In the genomic region with DNA sequence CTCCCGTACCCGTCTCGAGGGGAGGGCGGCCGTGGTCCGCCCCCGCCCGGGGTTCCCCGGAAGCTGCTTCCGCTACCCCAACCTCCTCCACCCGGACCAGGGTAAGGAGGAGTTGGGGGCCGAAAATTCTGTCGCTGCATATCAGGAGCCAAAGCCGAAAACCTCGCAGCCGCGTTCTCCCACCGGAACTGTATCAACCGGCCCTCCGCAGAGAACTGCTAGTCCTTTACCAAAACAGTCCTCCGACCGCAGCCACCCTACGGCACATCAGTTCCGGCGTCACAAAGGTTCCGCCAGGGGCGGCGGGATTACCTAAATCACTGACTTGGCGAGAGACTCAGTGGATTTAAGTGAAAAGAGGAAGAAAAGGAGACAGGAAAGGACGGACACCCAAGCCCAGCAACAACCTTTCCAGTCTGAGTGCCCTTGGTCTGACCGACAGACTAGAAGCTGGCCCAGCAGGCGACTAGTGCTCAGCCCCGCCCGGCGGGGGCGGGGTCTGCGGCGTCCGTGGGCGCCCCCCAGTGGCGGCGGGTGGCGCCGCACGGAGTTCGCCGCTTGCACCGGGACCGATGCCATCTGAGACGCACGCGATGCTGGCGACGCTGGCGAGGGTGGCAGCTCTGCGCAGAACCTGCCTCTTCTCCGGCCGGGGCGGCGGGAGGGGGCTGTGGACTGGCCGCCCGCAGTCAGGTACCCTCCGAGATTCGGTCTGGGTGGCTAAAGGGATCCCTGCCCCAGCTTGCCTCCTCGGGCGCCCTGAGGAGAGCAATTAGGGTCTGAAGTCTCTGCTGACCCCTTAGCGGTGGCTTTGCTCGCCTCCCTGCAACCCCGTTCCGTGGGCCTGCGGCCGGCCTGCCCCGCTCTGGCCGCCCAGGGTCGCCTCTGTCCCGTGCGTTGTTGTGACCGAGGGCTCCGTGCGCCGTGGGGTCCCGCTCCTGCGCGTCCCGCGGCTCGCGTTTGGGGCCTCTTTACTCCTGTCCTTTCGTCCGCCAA, we compare ENCODE assay signal across 1 cellular context.
TF ChIP-seq lines count a peak whose summit lies in the region.

A gene (minus strand): TSS at position 195 of the 996 bp plus-strand sequence. CDS start 55 bp downstream, at position 140.
A gene (plus strand): TSS at position 578 of the 996 bp plus-strand sequence.

TF ChIP-seq in K562, 482 proteins besides CTCF, POLR2A, EP300 and RAD21 (continued from another document and continues in another):
- TF ChIP-seq, protein P1, sequence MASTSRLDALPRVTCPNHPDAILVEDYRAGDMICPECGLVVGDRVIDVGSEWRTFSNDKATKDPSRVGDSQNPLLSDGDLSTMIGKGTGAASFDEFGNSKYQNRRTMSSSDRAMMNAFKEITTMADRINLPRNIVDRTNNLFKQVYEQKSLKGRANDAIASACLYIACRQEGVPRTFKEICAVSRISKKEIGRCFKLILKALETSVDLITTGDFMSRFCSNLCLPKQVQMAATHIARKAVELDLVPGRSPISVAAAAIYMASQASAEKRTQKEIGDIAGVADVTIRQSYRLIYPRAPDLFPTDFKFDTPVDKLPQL (IDR thresholded peaks at IDR 0.05; ENCODE audit: extremely low read depth, insufficient read length), result peak; percentile 28
- TF ChIP-seq SAFB (IDR thresholded peaks at IDR 0.05; ENCODE audit: borderline replicate concordance, low read depth, low read length) (no peak), CCAR2 (IDR thresholded peaks at IDR 0.05; ENCODE audit: low read depth, low read length) (no peak), ZNF239 (CRISPR knock-in tag; IDR thresholded peaks at IDR 0.05) (no peak), CBX1 (IDR thresholded peaks at IDR 0.05; ENCODE audit: low read depth) (peak; percentile 38; the same call in 1 of the 2 replicates), ZC3H4 (CRISPR knock-in tag; IDR thresholded peaks at IDR 0.05; ENCODE audit: borderline replicate concordance) (no peak), RFX1 (IDR thresholded peaks at IDR 0.05) (no peak), SETDB1 (IDR thresholded peaks at IDR 0.05; ENCODE audit: low read length) (no peak), L3MBTL2 (IDR thresholded peaks at IDR 0.05) (peak; percentile 91; the same call in 1 of the 2 replicates), PRMT5 (CRISPR knock-in tag; IDR thresholded peaks at IDR 0.05) (no peak), ZNF551 (CRISPR knock-in tag; IDR thresholded peaks at IDR 0.05) (no peak), BRF1 (IDR thresholded peaks at IDR 0.05; ENCODE audit: borderline replicate concordance, extremely low read depth, insufficient read length) (no peak), RFX5 (IDR thresholded peaks at IDR 0.05; ENCODE audit: low read depth, low read length) (no peak), HSF4 (CRISPR knock-in tag; IDR thresholded peaks at IDR 0.05; ENCODE audit: borderline replicate concordance) (no peak), ESRRB (CRISPR knock-in tag; IDR thresholded peaks at IDR 0.05; ENCODE audit: borderline replicate concordance) (no peak), SLC30A9 (CRISPR knock-in tag; IDR thresholded peaks at IDR 0.05) (no peak), ZNF507 (tag; conservative IDR thresholded peaks at IDR 0.05) (no peak), ZNF589 (CRISPR knock-in tag; IDR thresholded peaks at IDR 0.05; ENCODE audit: low read depth) (no peak), HDAC2 (IDR thresholded peaks at IDR 0.05) (peak; percentile 54; the same call in 1 of the 2 replicates), RAD51 (IDR thresholded peaks at IDR 0.05; ENCODE audit: borderline replicate concordance, low read depth) (peak; percentile 41; the same call in 1 of the 2 replicates), ZNF24 (IDR thresholded peaks at IDR 0.05) (no peak), NFATC3 (IDR thresholded peaks at IDR 0.05) (peak; percentile 78; the same call in 1 of the 2 replicates), RBBP5 (IDR thresholded peaks at IDR 0.05; ENCODE audit: borderline replicate concordance, insufficient read depth, low read length, poor library complexity, severe bottlenecking) (peak; percentile 99), ZFP36 (IDR thresholded peaks at IDR 0.05; ENCODE audit: low read depth, low read length, partially characterized antibody) (no peak), ZNF174 (CRISPR knock-in tag; IDR thresholded peaks at IDR 0.05) (no peak), FOXJ2 (tag; IDR thresholded peaks at IDR 0.05) (no peak)
- TF ChIP-seq, protein P2, sequence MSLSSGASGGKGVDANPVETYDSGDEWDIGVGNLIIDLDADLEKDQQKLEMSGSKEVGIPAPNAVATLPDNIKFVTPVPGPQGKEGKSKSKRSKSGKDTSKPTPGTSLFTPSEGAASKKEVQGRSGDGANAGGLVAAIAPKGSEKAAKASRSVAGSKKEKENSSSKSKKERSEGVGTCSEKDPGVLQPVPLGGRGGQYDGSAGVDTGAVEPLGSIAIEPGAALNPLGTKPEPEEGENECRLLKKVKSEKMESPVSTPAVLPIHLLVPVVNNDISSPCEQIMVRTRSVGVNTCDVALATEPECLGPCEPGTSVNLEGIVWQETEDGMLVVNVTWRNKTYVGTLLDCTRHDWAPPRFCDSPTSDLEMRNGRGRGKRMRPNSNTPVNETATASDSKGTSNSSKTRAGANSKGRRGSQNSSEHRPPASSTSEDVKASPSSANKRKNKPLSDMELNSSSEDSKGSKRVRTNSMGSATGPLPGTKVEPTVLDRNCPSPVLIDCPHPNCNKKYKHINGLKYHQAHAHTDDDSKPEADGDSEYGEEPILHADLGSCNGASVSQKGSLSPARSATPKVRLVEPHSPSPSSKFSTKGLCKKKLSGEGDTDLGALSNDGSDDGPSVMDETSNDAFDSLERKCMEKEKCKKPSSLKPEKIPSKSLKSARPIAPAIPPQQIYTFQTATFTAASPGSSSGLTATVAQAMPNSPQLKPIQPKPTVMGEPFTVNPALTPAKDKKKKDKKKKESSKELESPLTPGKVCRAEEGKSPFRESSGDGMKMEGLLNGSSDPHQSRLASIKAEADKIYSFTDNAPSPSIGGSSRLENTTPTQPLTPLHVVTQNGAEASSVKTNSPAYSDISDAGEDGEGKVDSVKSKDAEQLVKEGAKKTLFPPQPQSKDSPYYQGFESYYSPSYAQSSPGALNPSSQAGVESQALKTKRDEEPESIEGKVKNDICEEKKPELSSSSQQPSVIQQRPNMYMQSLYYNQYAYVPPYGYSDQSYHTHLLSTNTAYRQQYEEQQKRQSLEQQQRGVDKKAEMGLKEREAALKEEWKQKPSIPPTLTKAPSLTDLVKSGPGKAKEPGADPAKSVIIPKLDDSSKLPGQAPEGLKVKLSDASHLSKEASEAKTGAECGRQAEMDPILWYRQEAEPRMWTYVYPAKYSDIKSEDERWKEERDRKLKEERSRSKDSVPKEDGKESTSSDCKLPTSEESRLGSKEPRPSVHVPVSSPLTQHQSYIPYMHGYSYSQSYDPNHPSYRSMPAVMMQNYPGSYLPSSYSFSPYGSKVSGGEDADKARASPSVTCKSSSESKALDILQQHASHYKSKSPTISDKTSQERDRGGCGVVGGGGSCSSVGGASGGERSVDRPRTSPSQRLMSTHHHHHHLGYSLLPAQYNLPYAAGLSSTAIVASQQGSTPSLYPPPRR (CRISPR knock-in tag; IDR thresholded peaks at IDR 0.05; ENCODE audit: borderline replicate concordance), result no peak
- TF ChIP-seq, protein P3, sequence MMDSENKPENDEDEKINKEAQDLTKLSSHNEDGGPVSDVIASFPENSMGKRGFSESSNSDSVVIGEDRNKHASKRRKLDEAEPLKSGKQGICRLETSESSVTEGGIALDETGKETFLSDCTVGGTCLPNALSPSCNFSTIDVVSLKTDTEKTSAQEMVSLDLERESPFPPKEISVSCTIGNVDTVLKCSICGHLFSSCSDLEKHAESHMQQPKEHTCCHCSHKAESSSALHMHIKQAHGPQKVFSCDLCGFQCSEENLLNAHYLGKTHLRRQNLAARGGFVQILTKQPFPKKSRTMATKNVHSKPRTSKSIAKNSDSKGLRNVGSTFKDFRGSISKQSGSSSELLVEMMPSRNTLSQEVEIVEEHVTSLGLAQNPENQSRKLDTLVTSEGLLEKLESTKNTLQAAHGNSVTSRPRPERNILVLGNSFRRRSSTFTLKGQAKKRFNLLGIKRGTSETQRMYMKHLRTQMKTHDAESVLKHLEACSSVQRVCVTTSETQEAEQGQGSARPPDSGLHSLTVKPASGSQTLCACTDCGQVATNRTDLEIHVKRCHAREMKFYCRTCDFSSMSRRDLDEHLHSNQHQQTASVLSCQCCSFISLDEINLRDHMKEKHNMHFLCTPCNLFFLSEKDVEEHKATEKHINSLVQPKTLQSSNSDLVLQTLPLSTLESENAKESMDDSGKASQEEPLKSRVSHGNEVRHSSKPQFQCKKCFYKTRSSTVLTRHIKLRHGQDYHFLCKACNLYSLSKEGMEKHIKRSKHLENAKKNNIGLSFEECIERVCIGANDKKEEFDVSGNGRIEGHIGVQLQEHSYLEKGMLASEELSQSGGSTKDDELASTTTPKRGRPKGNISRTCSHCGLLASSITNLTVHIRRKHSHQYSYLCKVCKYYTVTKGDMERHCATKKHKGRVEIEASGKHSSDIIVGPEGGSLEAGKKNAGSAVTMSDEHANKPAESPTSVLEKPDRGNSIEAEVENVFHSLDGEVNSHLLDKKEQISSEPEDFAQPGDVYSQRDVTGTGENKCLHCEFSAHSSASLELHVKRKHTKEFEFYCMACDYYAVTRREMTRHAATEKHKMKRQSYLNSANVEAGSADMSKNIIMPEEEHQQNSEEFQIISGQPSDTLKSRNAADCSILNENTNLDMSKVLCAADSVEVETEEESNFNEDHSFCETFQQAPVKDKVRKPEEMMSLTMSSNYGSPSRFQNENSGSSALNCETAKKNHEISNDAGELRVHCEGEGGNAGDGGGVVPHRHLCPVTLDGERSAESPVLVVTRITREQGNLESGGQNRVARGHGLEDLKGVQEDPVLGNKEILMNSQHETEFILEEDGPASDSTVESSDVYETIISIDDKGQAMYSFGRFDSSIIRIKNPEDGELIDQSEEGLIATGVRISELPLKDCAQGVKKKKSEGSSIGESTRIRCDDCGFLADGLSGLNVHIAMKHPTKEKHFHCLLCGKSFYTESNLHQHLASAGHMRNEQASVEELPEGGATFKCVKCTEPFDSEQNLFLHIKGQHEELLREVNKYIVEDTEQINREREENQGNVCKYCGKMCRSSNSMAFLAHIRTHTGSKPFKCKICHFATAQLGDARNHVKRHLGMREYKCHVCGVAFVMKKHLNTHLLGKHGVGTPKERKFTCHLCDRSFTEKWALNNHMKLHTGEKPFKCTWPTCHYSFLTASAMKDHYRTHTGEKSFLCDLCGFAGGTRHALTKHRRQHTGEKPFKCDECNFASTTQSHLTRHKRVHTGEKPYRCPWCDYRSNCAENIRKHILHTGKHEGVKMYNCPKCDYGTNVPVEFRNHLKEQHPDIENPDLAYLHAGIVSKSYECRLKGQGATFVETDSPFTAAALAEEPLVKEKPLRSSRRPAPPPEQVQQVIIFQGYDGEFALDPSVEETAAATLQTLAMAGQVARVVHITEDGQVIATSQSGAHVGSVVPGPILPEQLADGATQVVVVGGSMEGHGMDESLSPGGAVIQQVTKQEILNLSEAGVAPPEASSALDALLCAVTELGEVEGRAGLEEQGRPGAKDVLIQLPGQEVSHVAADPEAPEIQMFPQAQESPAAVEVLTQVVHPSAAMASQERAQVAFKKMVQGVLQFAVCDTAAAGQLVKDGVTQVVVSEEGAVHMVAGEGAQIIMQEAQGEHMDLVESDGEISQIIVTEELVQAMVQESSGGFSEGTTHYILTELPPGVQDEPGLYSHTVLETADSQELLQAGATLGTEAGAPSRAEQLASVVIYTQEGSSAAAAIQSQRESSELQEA (IDR thresholded peaks at IDR 0.05; ENCODE audit: low read depth), result 0 out of 2 replicates have a peak, but pooled peaks have one; percentile 31
- TF ChIP-seq, protein P4, sequence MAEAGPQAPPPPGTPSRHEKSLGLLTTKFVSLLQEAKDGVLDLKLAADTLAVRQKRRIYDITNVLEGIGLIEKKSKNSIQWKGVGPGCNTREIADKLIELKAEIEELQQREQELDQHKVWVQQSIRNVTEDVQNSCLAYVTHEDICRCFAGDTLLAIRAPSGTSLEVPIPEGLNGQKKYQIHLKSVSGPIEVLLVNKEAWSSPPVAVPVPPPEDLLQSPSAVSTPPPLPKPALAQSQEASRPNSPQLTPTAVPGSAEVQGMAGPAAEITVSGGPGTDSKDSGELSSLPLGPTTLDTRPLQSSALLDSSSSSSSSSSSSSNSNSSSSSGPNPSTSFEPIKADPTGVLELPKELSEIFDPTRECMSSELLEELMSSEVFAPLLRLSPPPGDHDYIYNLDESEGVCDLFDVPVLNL (CRISPR knock-in tag; IDR thresholded peaks at IDR 0.05; ENCODE audit: low read depth), result no peak
- TF ChIP-seq, protein P5, sequence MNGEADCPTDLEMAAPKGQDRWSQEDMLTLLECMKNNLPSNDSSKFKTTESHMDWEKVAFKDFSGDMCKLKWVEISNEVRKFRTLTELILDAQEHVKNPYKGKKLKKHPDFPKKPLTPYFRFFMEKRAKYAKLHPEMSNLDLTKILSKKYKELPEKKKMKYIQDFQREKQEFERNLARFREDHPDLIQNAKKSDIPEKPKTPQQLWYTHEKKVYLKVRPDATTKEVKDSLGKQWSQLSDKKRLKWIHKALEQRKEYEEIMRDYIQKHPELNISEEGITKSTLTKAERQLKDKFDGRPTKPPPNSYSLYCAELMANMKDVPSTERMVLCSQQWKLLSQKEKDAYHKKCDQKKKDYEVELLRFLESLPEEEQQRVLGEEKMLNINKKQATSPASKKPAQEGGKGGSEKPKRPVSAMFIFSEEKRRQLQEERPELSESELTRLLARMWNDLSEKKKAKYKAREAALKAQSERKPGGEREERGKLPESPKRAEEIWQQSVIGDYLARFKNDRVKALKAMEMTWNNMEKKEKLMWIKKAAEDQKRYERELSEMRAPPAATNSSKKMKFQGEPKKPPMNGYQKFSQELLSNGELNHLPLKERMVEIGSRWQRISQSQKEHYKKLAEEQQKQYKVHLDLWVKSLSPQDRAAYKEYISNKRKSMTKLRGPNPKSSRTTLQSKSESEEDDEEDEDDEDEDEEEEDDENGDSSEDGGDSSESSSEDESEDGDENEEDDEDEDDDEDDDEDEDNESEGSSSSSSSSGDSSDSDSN (IDR thresholded peaks at IDR 0.05; ENCODE audit: borderline replicate concordance in 1 of 2, low read depth in 2 of 2, low read length in 2 of 2), result peak; percentile 38 to 85; a peak in 2 of 4 replicates
- TF ChIP-seq, protein P6, sequence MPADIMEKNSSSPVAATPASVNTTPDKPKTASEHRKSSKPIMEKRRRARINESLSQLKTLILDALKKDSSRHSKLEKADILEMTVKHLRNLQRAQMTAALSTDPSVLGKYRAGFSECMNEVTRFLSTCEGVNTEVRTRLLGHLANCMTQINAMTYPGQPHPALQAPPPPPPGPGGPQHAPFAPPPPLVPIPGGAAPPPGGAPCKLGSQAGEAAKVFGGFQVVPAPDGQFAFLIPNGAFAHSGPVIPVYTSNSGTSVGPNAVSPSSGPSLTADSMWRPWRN (IDR thresholded peaks at IDR 0.05; ENCODE audit: low read depth), result no peak
- TF ChIP-seq, protein P7, sequence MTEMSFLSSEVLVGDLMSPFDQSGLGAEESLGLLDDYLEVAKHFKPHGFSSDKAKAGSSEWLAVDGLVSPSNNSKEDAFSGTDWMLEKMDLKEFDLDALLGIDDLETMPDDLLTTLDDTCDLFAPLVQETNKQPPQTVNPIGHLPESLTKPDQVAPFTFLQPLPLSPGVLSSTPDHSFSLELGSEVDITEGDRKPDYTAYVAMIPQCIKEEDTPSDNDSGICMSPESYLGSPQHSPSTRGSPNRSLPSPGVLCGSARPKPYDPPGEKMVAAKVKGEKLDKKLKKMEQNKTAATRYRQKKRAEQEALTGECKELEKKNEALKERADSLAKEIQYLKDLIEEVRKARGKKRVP (CRISPR knock-in tag; IDR thresholded peaks at IDR 0.05), result no peak
- TF ChIP-seq, protein P8, sequence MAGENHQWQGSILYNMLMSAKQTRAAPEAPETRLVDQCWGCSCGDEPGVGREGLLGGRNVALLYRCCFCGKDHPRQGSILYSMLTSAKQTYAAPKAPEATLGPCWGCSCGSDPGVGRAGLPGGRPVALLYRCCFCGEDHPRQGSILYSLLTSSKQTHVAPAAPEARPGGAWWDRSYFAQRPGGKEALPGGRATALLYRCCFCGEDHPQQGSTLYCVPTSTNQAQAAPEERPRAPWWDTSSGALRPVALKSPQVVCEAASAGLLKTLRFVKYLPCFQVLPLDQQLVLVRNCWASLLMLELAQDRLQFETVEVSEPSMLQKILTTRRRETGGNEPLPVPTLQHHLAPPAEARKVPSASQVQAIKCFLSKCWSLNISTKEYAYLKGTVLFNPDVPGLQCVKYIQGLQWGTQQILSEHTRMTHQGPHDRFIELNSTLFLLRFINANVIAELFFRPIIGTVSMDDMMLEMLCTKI (IDR thresholded peaks at IDR 0.05; ENCODE audit: partially characterized antibody), result no peak
